Comparison of ENCODE assay signal across 2 cellular contexts in the genomic region with DNA sequence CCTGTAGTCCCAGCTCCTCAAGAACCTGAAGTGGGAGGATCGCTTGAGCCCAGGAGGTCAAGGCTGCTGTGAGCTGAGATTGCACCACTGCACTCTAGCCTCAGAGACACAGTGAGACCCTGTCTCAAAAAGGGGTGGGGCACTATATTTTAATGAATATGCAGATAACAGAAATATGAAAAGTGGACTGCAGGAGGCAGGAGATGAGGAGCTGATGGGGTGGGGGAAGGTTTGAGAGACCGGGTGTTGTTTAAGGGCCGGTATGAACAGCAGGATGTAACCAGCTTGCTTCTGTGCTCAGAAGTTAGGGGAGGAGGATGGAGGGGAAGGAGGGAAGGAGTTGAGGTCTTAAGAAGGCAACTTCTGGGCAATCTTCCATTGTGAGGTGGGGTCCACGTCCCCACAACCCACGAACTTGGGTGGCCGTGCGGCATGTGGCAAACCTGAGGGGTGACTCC.
TF ChIP-seq lines count a peak whose summit lies in the region.

No MANE protein-coding gene starts in this region.

TF ChIP-seq in HEK293, 187 proteins besides CTCF, POLR2A, EP300 and RAD21:
- TF ChIP-seq, protein P1, sequence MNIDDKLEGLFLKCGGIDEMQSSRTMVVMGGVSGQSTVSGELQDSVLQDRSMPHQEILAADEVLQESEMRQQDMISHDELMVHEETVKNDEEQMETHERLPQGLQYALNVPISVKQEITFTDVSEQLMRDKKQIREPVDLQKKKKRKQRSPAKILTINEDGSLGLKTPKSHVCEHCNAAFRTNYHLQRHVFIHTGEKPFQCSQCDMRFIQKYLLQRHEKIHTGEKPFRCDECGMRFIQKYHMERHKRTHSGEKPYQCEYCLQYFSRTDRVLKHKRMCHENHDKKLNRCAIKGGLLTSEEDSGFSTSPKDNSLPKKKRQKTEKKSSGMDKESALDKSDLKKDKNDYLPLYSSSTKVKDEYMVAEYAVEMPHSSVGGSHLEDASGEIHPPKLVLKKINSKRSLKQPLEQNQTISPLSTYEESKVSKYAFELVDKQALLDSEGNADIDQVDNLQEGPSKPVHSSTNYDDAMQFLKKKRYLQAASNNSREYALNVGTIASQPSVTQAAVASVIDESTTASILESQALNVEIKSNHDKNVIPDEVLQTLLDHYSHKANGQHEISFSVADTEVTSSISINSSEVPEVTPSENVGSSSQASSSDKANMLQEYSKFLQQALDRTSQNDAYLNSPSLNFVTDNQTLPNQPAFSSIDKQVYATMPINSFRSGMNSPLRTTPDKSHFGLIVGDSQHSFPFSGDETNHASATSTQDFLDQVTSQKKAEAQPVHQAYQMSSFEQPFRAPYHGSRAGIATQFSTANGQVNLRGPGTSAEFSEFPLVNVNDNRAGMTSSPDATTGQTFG (tag by site-specific recombination; IDR thresholded peaks at IDR 0.05; ENCODE audit: borderline replicate concordance): no peak
- TF ChIP-seq ZFP69B (tag by site-specific recombination; IDR thresholded peaks at IDR 0.05): peak; percentile 94
- TF ChIP-seq, protein P2, sequence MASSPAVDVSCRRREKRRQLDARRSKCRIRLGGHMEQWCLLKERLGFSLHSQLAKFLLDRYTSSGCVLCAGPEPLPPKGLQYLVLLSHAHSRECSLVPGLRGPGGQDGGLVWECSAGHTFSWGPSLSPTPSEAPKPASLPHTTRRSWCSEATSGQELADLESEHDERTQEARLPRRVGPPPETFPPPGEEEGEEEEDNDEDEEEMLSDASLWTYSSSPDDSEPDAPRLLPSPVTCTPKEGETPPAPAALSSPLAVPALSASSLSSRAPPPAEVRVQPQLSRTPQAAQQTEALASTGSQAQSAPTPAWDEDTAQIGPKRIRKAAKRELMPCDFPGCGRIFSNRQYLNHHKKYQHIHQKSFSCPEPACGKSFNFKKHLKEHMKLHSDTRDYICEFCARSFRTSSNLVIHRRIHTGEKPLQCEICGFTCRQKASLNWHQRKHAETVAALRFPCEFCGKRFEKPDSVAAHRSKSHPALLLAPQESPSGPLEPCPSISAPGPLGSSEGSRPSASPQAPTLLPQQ (tag by site-specific recombination; IDR thresholded peaks at IDR 0.05): peak; percentile 97
- no peak for TF ChIP-seq ZNF623 (tag by site-specific recombination; IDR thresholded peaks at IDR 0.05)

TF ChIP-seq in K562, 482 proteins besides CTCF, POLR2A, EP300 and RAD21:
- TF ChIP-seq MAFG (tag; conservative IDR thresholded peaks at IDR 0.05) (no peak), EP400 (IDR thresholded peaks at IDR 0.05) (no peak), COPS2 (conservative IDR thresholded peaks at IDR 0.05) (no peak), RFX5 (IDR thresholded peaks at IDR 0.05; ENCODE audit: low read depth, low read length) (no peak), PHTF2 (CRISPR knock-in tag; IDR thresholded peaks at IDR 0.05) (no peak), ZNF57 (CRISPR knock-in tag; IDR thresholded peaks at IDR 0.05) (no peak), THRAP3 (IDR thresholded peaks at IDR 0.05; ENCODE audit: borderline replicate concordance) (no peak), ELF1 (tag; IDR thresholded peaks at IDR 0.05) (no peak), HINFP (tag; conservative IDR thresholded peaks at IDR 0.05; ENCODE audit: low read depth) (no peak), SMARCC2 (IDR thresholded peaks at IDR 0.05; ENCODE audit: low read depth) (no peak), TOE1 (IDR thresholded peaks at IDR 0.05; ENCODE audit: borderline replicate concordance) (no peak), TOE1 (CRISPR knock-in tag; IDR thresholded peaks at IDR 0.05; ENCODE audit: borderline replicate concordance, low read depth) (no peak), SRF (CRISPR knock-in tag; IDR thresholded peaks at IDR 0.05) (no peak), FOXK2 (conservative IDR thresholded peaks at IDR 0.05 in 1 of 2, IDR thresholded peaks at IDR 0.05 in 1 of 2; ENCODE audit: low read depth in 2 of 2) (no peak), NKRF (IDR thresholded peaks at IDR 0.05; ENCODE audit: borderline replicate concordance) (no peak), FOXO4 (CRISPR knock-in tag; IDR thresholded peaks at IDR 0.05) (no peak), POLR2AphosphoS5 (IDR thresholded peaks at IDR 0.05; ENCODE audit: control insufficient read depth, insufficient read depth, low read depth, low read length) (no peak)
